In genomic region chr17:10041916-10042588, GRCh38 we compare ENCODE assay signal across 13 cellular contexts.
DNase-seq lines count a peak whose midpoint lies in the region; ATAC-seq and TF ChIP-seq lines count a peak whose summit lies in the region.
"Had no signal": no experiment of that assay in that cellular context is flagged by ENCODE, and none has a peak within 500 bp of the region (broad histone marks: within the 10 kb centered on the region; RNA-seq: fewer than 3 reads in every experiment).

No MANE protein-coding gene starts in this region.

- TF ChIP-seq CTCF in fibroblast of mammary gland (conservative IDR thresholded peaks at IDR 0.05; ENCODE audit: control insufficient read depth, insufficient read depth, low read depth, low read length) (no peak), ascending aorta (IDR thresholded peaks at IDR 0.05) (no peak), Caco-2 (IDR thresholded peaks at IDR 0.05; ENCODE audit: insufficient read depth in 1 of 2, low read depth in 1 of 2, low read length in 1 of 2, severe bottlenecking in 1 of 2, unreplicated experiment in 1 of 2) (no peak)

- H3K9me3 ChIP-seq in ascending aorta (no peaks in the 10 kb centered on the region), Caco-2 (no peaks in the 10 kb centered on the region)
- H3K9me3 ChIP-seq: Peyer's patch had no signal

- H3K4me1 ChIP-seq in ascending aorta: no peaks in the 10 kb centered on the region
- no peaks in the 10 kb centered on the region for H3K4me1 ChIP-seq in Caco-2
- H3K4me1 ChIP-seq: Peyer's patch had no signal

- CTCF ChIA-PET in Caco-2 (lab: Charles Lee): no interaction called here

- no peaks in the 10 kb centered on the region for H3K27me3 Mint-ChIP-seq in Caco-2 (ENCODE audit: insufficient read depth, unreplicated experiment)
- H3K27me3 Mint-ChIP-seq: activated CD4-positive, alpha-beta memory T cell treated with anti-CD3 and anti-CD28 coated beads, Interleukin-2, amount 10 ng/mL, durations not matched to agents 7 days and 5 days had no signal

- intact Hi-C loops in ascending aorta (cut with DNase I) (no loop called here), Caco-2 (cut with micrococcal nuclease; ENCODE audit: unreplicated experiment) (no loop called here)

- H3K9me3 Mint-ChIP-seq in Caco-2 (ENCODE audit: unreplicated experiment): no peaks in the 10 kb centered on the region
- H3K9me3 Mint-ChIP-seq: activated CD4-positive, alpha-beta memory T cell treated with anti-CD3 and anti-CD28 coated beads, Interleukin-2, amount 10 ng/mL, durations not matched to agents 7 days and 5 days; T-helper 2 cell treated with Interferon-gamma antibody and Interleukin-4, amounts not matched to agents 5 μg/mL and 100 μg/mL, for 36 hours had no signal

- ATAC-seq in GM18909 (IDR thresholded peaks at IDR 0.05; ENCODE audit: poor library complexity, unreplicated experiment) (peak; percentile 47), HG02884 (IDR thresholded peaks at IDR 0.05; ENCODE audit: unreplicated experiment) (peak; percentile 44)
- peak; percentile 55 for ATAC-seq in stimulated activated naive CD8-positive, alpha-beta T cell treated with anti-CD3 and anti-CD28 coated beads, Interleukin-15, Interleukin-2, amounts not matched to agents 100 U/mL and 50 U/mL, for 24 hours

- peak; percentile 44 for DNase-seq in fibroblast of mammary gland (ENCODE audit: low read depth)
- DNase-seq in stimulated activated naive CD8-positive, alpha-beta T cell treated with anti-CD3 and anti-CD28 coated beads, Interleukin-15, Interleukin-2, amounts not matched to agents 100 U/mL and 50 U/mL, for 24 hours: peak; percentile 17
- no peak for DNase-seq in ascending aorta (ENCODE audit: low spot score in 2 of 2)
- no peak for DNase-seq in Caco-2
- DNase-seq in AG08395 (ENCODE audit: low spot score): no peak
- no peak for DNase-seq in amygdala (lab: John Stamatoyannopoulos, UW)
- DNase-seq: activated CD4-positive, alpha-beta memory T cell treated with anti-CD3 and anti-CD28 coated beads, Interleukin-2, amount 10 ng/mL, durations not matched to agents 7 days and 5 days; Calu3; NCI-H1105 treated with DMSO at 0.1 percent for 48 hours; Peyer's patch had no signal

- no peak overlapping the region for H3K27ac Mint-ChIP-seq in Caco-2 (ENCODE audit: unreplicated experiment)
- H3K27ac Mint-ChIP-seq: activated CD4-positive, alpha-beta memory T cell treated with anti-CD3 and anti-CD28 coated beads, Interleukin-2, amount 10 ng/mL, durations not matched to agents 7 days and 5 days; T-helper 2 cell treated with Interferon-gamma antibody and Interleukin-4, amounts not matched to agents 5 μg/mL and 100 μg/mL, for 36 hours had no signal

- no peaks in the 10 kb centered on the region for H3K36me3 Mint-ChIP-seq in Caco-2 (ENCODE audit: insufficient read depth, unreplicated experiment)

- H3K4me3 ChIP-seq in fibroblast of mammary gland (ENCODE audit: control insufficient read depth, low read depth, low read length) (no peak overlapping the region), ascending aorta (no peak overlapping the region), Caco-2 (ENCODE audit: low read depth, low read length) (no peak overlapping the region)
- H3K4me3 ChIP-seq: Peyer's patch had no signal

- BruUV-seq in Caco-2 (replicated peaks; lab: Mats Ljungman, UMichigan): no TSS peak

- no peaks in the 10 kb centered on the region for H3K4me1 Mint-ChIP-seq in Caco-2 (ENCODE audit: low read depth, unreplicated experiment)
- H3K4me1 Mint-ChIP-seq: activated CD4-positive, alpha-beta memory T cell treated with anti-CD3 and anti-CD28 coated beads, Interleukin-2, amount 10 ng/mL, durations not matched to agents 7 days and 5 days had no signal

- no peak overlapping the region for H3K27ac ChIP-seq in ascending aorta
- H3K27ac ChIP-seq: Peyer's patch had no signal

- POLR2A ChIA-PET in Caco-2 (lab: Charles Lee): no interaction called here

- H3K36me3 ChIP-seq in ascending aorta (no peaks in the 10 kb centered on the region), Caco-2 (ENCODE audit: control insufficient read depth, insufficient read depth, low read length) (no peaks in the 10 kb centered on the region)
- H3K36me3 ChIP-seq: Peyer's patch had no signal

- no peak overlapping the region for H3K4me3 Mint-ChIP-seq in Caco-2 (ENCODE audit: unreplicated experiment)
- H3K4me3 Mint-ChIP-seq: activated CD4-positive, alpha-beta memory T cell treated with anti-CD3 and anti-CD28 coated beads, Interleukin-2, amount 10 ng/mL, durations not matched to agents 7 days and 5 days; T-helper 2 cell treated with Interferon-gamma antibody and Interleukin-4, amounts not matched to agents 5 μg/mL and 100 μg/mL, for 36 hours had no signal

- H3K27me3 ChIP-seq in ascending aorta (no peaks in the 10 kb centered on the region), Caco-2 (replicated peaks; ENCODE audit: control insufficient read depth, insufficient read depth, low read length) (no peaks in the 10 kb centered on the region)
- H3K27me3 ChIP-seq: Peyer's patch had no signal

Comparison
In these comparisons a context has a peak if more than half of its experiments do, and no peak if none do; other contexts are left out.
1. DNase-seq: peak in fibroblast of mammary gland (single experiment) and stimulated activated naive CD8-positive, alpha-beta T cell treated with anti-CD3 and anti-CD28 coated beads, Interleukin-15, Interleukin-2, amounts not matched to agents 100 U/mL and 50 U/mL, for 24 hours (single experiment); none in ascending aorta (0 of 2), Caco-2 (0 of 2), AG08395 (single experiment) and amygdala (0 of 56).
2. Peak in every context shown above with its lines, with median percentiles within 50 percentile points of each other: ATAC-seq.